8 cellular contexts compared by ENCODE assay signal in the genomic region with DNA sequence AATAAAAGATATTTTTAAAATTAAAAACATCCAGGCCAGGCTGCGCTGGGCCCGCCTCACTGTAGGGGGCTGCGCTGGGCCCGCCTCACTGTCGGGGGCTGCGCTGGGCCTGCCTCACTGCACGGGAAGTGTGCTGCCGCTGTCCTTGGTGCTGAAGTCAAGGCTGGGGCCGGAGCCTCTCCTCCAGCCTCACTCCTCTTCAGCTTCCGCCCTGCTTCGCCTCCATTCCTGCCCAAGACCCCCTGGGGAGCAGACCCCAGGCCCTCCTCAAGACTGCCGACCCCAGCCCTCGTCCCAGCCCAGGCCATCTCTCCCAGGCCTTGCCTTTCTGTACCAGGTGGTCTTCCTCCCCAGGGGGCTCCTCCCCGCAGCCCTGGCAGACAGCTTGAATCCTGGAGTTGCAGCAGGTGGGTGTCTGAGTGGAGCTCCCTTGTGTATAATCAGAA. TPM values are rescaled to one million over a fixed set of nuclear protein-coding genes. Genes with fewer than 3 reads are reported as not detected.
DNase-seq lines count a peak whose midpoint lies in the region; ATAC-seq and FAIRE-seq lines count a peak whose summit lies in the region.

No MANE protein-coding gene starts in this region.

- no peaks in the 10 kb centered on the region for H3K36me3 ChIP-seq in iPS DF 6.9 (ENCODE audit: control insufficient read depth, insufficient read depth, low read length)

- no peak for FAIRE-seq in GM18507 (lab: Jason Lieb, UNC)

- no peak overlapping the region for H3K27ac ChIP-seq in iPS DF 6.9 (ENCODE audit: low read length)

- no peaks in the 10 kb centered on the region for H3K27me3 Mint-ChIP-seq in activated T-cell treated with anti-CD3 and anti-CD28 coated beads, Interleukin-2, amount 50 U/mL, for 72 hours (ENCODE audit: low read depth)

- H3K4me1 ChIP-seq in iPS DF 6.9 (ENCODE audit: control insufficient read depth, insufficient read depth, low read length), result peaks cover 1% of the 10 kb centered on the region

- no peaks in the 10 kb centered on the region for H3K9me3 Mint-ChIP-seq in activated T-cell treated with anti-CD3 and anti-CD28 coated beads, Interleukin-2, amount 50 U/mL, for 72 hours

- no peak overlapping the region for H3K27ac Mint-ChIP-seq in activated T-cell treated with anti-CD3 and anti-CD28 coated beads, Interleukin-2, amount 50 U/mL, for 72 hours

- H3K27me3 ChIP-seq in iPS DF 6.9 (ENCODE audit: control insufficient read depth, insufficient read depth, low read length), result no peaks in the 10 kb centered on the region

- no peaks in the 10 kb centered on the region for H3K4me1 Mint-ChIP-seq in activated T-cell treated with anti-CD3 and anti-CD28 coated beads, Interleukin-2, amount 50 U/mL, for 72 hours (ENCODE audit: low read depth)

- no peak overlapping the region for H3K4me3 ChIP-seq in iPS DF 6.9 (ENCODE audit: low read length)

- DNase-seq in GM18507 (ENCODE audit: extremely low spot score, insufficient read length, low read depth) (peak; percentile 52), NCI-H524 treated with DMSO at 0.1 percent for 48 hours (lab: John Stamatoyannopoulos, UW) (peak; percentile 94), iPS DF 6.9 (ENCODE audit: low read depth, low spot score) (peak; percentile 50), NCI-H510A (lab: John Stamatoyannopoulos, UW) (no peak), NCI-H526 treated with DMSO at 0.1 percent for 48 hours (lab: John Stamatoyannopoulos, UW) (no peak)
- peak; percentile 46 to 55 for DNase-seq in activated T-cell treated with anti-CD3 and anti-CD28 coated beads, Interleukin-2, amount 50 U/mL, for 72 hours

- no peak overlapping the region for H3K4me3 Mint-ChIP-seq in activated T-cell treated with anti-CD3 and anti-CD28 coated beads, Interleukin-2, amount 50 U/mL, for 72 hours

- H3K36me3 Mint-ChIP-seq in activated T-cell treated with anti-CD3 and anti-CD28 coated beads, Interleukin-2, amount 50 U/mL, for 72 hours (ENCODE audit: insufficient read depth in 2 of 2), result no peaks in the 10 kb centered on the region

- no CpG with 5 or more reads among the region's 14 CpGs for WGBS in iPS DF 6.9 (ENCODE audit: insufficient coverage, insufficient read length)

- no peaks in the 10 kb centered on the region for H3K9me3 ChIP-seq in iPS DF 6.9 (ENCODE audit: control insufficient read depth, insufficient read depth, low read length)

- no peak for ATAC-seq in activated T-cell treated with anti-CD3 and anti-CD28 coated beads, Interleukin-2, amount 50 U/mL, for 72 hours (replicated peaks in 1 of 2)
- ATAC-seq in GM18868 (IDR thresholded peaks at IDR 0.05; ENCODE audit: unreplicated experiment) (no peak), HG02938 (IDR thresholded peaks at IDR 0.05; ENCODE audit: unreplicated experiment) (no peak)

RNA-seq across cellular contexts. Expression of gene ENDOV, which starts 26.2 kb away (rescaled TPM):
- 10 to 100 TPM; 25.3 to 29.0 TPM for total RNA-seq in activated T-cell treated with anti-CD3 and anti-CD28 coated beads, Interleukin-2, amount 50 U/mL, for 72 hours

RNA-seq across cellular contexts. Expression of gene NPTX1, which starts 35.3 kb away (rescaled TPM):
- total RNA-seq in activated T-cell treated with anti-CD3 and anti-CD28 coated beads, Interleukin-2, amount 50 U/mL, for 72 hours, result 1 to 10 TPM in 1 of 2 donors, under 1 TPM in 1; 0.83 to 6.1 TPM

Comparison
In these comparisons a context has a peak if more than half of its experiments do, and no peak if none do; other contexts are left out.
1. DNase-seq: peak in GM18507 (single experiment), NCI-H524 treated with DMSO at 0.1 percent for 48 hours (single experiment), activated T-cell treated with anti-CD3 and anti-CD28 coated beads, Interleukin-2, amount 50 U/mL, for 72 hours (2 of 2) and iPS DF 6.9 (single experiment); none in NCI-H510A (single experiment) and NCI-H526 treated with DMSO at 0.1 percent for 48 hours (single experiment).